ENCODE assay signal across 18 cellular contexts in genomic region chr5:143165049-143165448, GRCh38.
"Had no signal": no experiment of that assay in that cellular context is flagged by ENCODE, and none has a peak within 500 bp of the region (broad histone marks: within the 10 kb centered on the region; RNA-seq: fewer than 3 reads in every experiment).

No MANE protein-coding gene starts in this region.

- ATAC-seq: sciatic nerve had no signal

- H3K9me3 Mint-ChIP-seq: activated naive CD4-positive, alpha-beta T cell treated with anti-CD3 and anti-CD28 coated beads, Interleukin-2, amount 50 U/mL, for 24 hours; central memory CD8-positive, alpha-beta T cell; T-helper 1 cell treated with Interleukin-12 subunit alpha and Interleukin-12 subunit beta and Interleukin-4 antibody, amounts not matched to agents 30 μg/mL and 1 μg/mL, for 36 hours had no signal

- H3K27me3 ChIP-seq: ascending aorta, neural progenitor cell, ovary, upper lobe of left lung had no signal

- H3K4me3 ChIP-seq: ascending aorta, coronary artery, neural progenitor cell, ovary, smooth muscle cell, thoracic aorta, upper lobe of left lung had no signal

- DNase-seq: activated CD4-positive, alpha-beta T cell treated with anti-CD3 and anti-CD28 coated beads for 1 hour; activated CD4-positive, alpha-beta T cell treated with anti-CD3 and anti-CD28 coated beads, Interleukin-2, amount 50 U/mL, for 4 hours; activated gamma-delta T cell; kidney; naive B cell; ovary; stimulated activated CD4-positive, alpha-beta T cell treated with anti-CD3 and anti-CD28 coated beads, Interleukin-4, amount 100 ng/mL, for 1 hour; upper lobe of left lung had no signal

- H3K27ac ChIP-seq: ascending aorta, coronary artery, neural progenitor cell, ovary, thoracic aorta, upper lobe of left lung had no signal

- H3K27ac Mint-ChIP-seq: neural progenitor cell; T-helper 1 cell treated with Interleukin-12 subunit alpha and Interleukin-12 subunit beta and Interleukin-4 antibody, amounts not matched to agents 30 μg/mL and 1 μg/mL, for 36 hours had no signal

- FAIRE-seq: frontal cortex, kidney had no signal

- H3K4me3 Mint-ChIP-seq: activated naive CD4-positive, alpha-beta T cell treated with anti-CD3 and anti-CD28 coated beads, Interleukin-2, amount 50 U/mL, for 24 hours; central memory CD8-positive, alpha-beta T cell; neural progenitor cell; T-helper 1 cell treated with Interleukin-12 subunit alpha and Interleukin-12 subunit beta and Interleukin-4 antibody, amounts not matched to agents 30 μg/mL and 1 μg/mL, for 36 hours had no signal

- H3K36me3 Mint-ChIP-seq: neural progenitor cell had no signal

- H3K4me1 ChIP-seq: neural progenitor cell, upper lobe of left lung had no signal

- H2AFZ ChIP-seq: neural progenitor cell had no signal

- H3K27me3 Mint-ChIP-seq: activated naive CD4-positive, alpha-beta T cell treated with anti-CD3 and anti-CD28 coated beads, Interleukin-2, amount 50 U/mL, for 24 hours; central memory CD8-positive, alpha-beta T cell; naive B cell had no signal

- H3K4me1 Mint-ChIP-seq: activated naive CD4-positive, alpha-beta T cell treated with anti-CD3 and anti-CD28 coated beads, Interleukin-2, amount 50 U/mL, for 24 hours had no signal

- H3K9ac ChIP-seq: neural progenitor cell had no signal

- H3K9me3 ChIP-seq: ascending aorta, ovary, thoracic aorta, upper lobe of left lung had no signal

- H3K4me2 ChIP-seq: neural progenitor cell, smooth muscle cell had no signal

- H3K36me3 ChIP-seq: ascending aorta, neural progenitor cell, ovary, thoracic aorta, upper lobe of left lung had no signal
